Comparison of ENCODE assay signal across 10 cellular contexts in genomic region chr5:102760815-102761214, GRCh38. TPM values are rescaled to one million over a fixed set of nuclear protein-coding genes. Genes with fewer than 3 reads are reported as not detected.
A peak's percentile ranks its signal among the peaks of the same experiment; 100 is the strongest.
DNase-seq lines count a peak whose midpoint lies in the region; ATAC-seq, FAIRE-seq and TF ChIP-seq lines count a peak whose summit lies in the region.
"Had no signal": no experiment of that assay in that cellular context is flagged by ENCODE, and none has a peak within 500 bp of the region (broad histone marks: within the 10 kb centered on the region; RNA-seq: fewer than 3 reads in every experiment).

No MANE protein-coding gene starts in this region.

- ATAC-seq in RWPE2 (ENCODE audit: low read depth), result no peak

- peak overlapping the region; percentile 55 for H3K27ac ChIP-seq in RWPE2 (ENCODE audit: poor library complexity, severe bottlenecking)
- peak overlapping the region; percentile 24 for H3K27ac ChIP-seq in fibroblast of lung (ENCODE audit: insufficient read depth, low read length)
- peak overlapping the region in 5 of 8 donors; percentile 10 to 55 (median 27) for H3K27ac ChIP-seq in spleen
- no peak overlapping the region for H3K27ac ChIP-seq in kidney (ENCODE audit: low read depth in 2 of 2, low read length in 2 of 2)

- no peak for TF ChIP-seq POLR2A in spleen (IDR thresholded peaks at IDR 0.05)

- intact Hi-C loops in spleen (cut with DNase I; ENCODE audit: low total_unique reads) (loop anchor here (10.0 kb wide), 1 partner anchor 354 kb away; no protein-coding TSS in a partner anchor), kidney (cut with DNase I) (no loop called here)

- no peak overlapping the region for H2AFZ ChIP-seq in fibroblast of lung (ENCODE audit: low read length)

- H3K79me2 ChIP-seq in fibroblast of lung (ENCODE audit: control insufficient read depth, insufficient read depth, low read length), result peaks cover 44% of the 10 kb centered on the region

- H3K4me1 ChIP-seq in RWPE2 (ENCODE audit: insufficient read depth, poor library complexity, severe bottlenecking) (peaks cover 32% of the 10 kb centered on the region), fibroblast of lung (ENCODE audit: control insufficient read depth, extremely low read depth, insufficient read depth, low read length) (peaks cover 14% of the 10 kb centered on the region), spleen (peaks cover 13 to 94% (median 63%) of the 10 kb centered on the region in 6 donors), kidney (ENCODE audit: control insufficient read depth in 1 of 2, insufficient read depth in 1 of 2, low read depth in 1 of 2, low read length in 2 of 2) (peaks cover 2 to 5% of the 10 kb centered on the region in 2 donors)

- peak; percentile 5 for DNase-seq in NCI-H82 (lab: John Stamatoyannopoulos, UW)
- DNase-seq in NCI-H82 treated with DMSO at 0.1 percent for 48 hours (lab: John Stamatoyannopoulos, UW; ENCODE audit: unreplicated experiment), result no peak
- no peak for DNase-seq in RWPE2 (ENCODE audit: low spot score)
- peak; percentile 38 to 65 for DNase-seq in fibroblast of lung (ENCODE audit: low read depth in 2 of 2)
- no peak for DNase-seq in spleen
- no peak for DNase-seq in NCI-H2171 (lab: John Stamatoyannopoulos, UW)
- no peak for DNase-seq in kidney
- no peak for DNase-seq in NCI-H2171 treated with DMSO at 0.1 percent for 48 hours (lab: John Stamatoyannopoulos, UW)
- DNase-seq: activated CD4-positive, alpha-beta T cell treated with anti-CD3 and anti-CD28 coated beads, Interleukin-2, amount 50 U/mL, for 1 hour; NCI-H187 treated with DMSO at 0.1 percent for 48 hours had no signal

- H3K36me3 ChIP-seq in RWPE2 (ENCODE audit: low read depth), result no peaks in the 10 kb centered on the region
- no peaks in the 10 kb centered on the region for H3K36me3 ChIP-seq in fibroblast of lung (ENCODE audit: control insufficient read depth, insufficient read depth, low read length)
- no peaks in the 10 kb centered on the region for H3K36me3 ChIP-seq in spleen
- H3K36me3 ChIP-seq in kidney (ENCODE audit: control insufficient read depth in 1 of 2, insufficient read depth in 2 of 2, low read length in 2 of 2), result no peaks in the 10 kb centered on the region

- no peak overlapping the region for H3K4me3 ChIP-seq in RWPE2 (ENCODE audit: severe bottlenecking)
- no peak overlapping the region for H3K4me3 ChIP-seq in fibroblast of lung (replicated peaks in 1 of 4; ENCODE audit: control extremely low read depth in 1 of 4, insufficient read depth in 1 of 4, low read depth in 3 of 4, low read length in 4 of 4)
- no peak overlapping the region for H3K4me3 ChIP-seq in spleen
- no peak overlapping the region for H3K4me3 ChIP-seq in kidney (ENCODE audit: low read length in 2 of 2)

- peak overlapping the region; percentile 75 for H3K4me2 ChIP-seq in fibroblast of lung (ENCODE audit: extremely low read depth, insufficient read depth, low read length)

- TF ChIP-seq CTCF in RWPE2 (IDR thresholded peaks at IDR 0.05; ENCODE audit: poor library complexity, severe bottlenecking) (no peak), fibroblast of lung (conservative IDR thresholded peaks at IDR 0.05 in 1 of 2, IDR thresholded peaks at IDR 0.05 in 1 of 2; ENCODE audit: low read depth in 1 of 2, low read length in 2 of 2) (no peak), spleen (IDR thresholded peaks at IDR 0.05 in 8 of 11, conservative IDR thresholded peaks at IDR 0.05 in 3 of 11) (no peak), kidney (IDR thresholded peaks at IDR 0.05; ENCODE audit: borderline replicate concordance, extremely low read depth, insufficient read depth) (no peak)

- H3K27me3 ChIP-seq in RWPE2 (ENCODE audit: insufficient read depth, poor library complexity, severe bottlenecking), result no peaks in the 10 kb centered on the region
- H3K27me3 ChIP-seq in fibroblast of lung (ENCODE audit: control insufficient read depth, insufficient read depth, low read length), result no peaks in the 10 kb centered on the region
- no peaks in the 10 kb centered on the region for H3K27me3 ChIP-seq in spleen (replicated peaks in 1 of 7)

- no peaks in the 10 kb centered on the region for H4K20me1 ChIP-seq in fibroblast of lung (ENCODE audit: control insufficient read depth, extremely low read depth, insufficient read depth, low read length)

- FAIRE-seq in kidney (lab: Jason Lieb, UNC), result no peak

- H3K9ac ChIP-seq in fibroblast of lung (ENCODE audit: insufficient read depth, low read length) (no peak overlapping the region), kidney (ENCODE audit: low read length in 2 of 2) (no peak overlapping the region)

- H3K9me3 ChIP-seq in RWPE2 (ENCODE audit: severe bottlenecking) (no peaks in the 10 kb centered on the region), fibroblast of lung (ENCODE audit: control insufficient read depth, insufficient read depth, low read depth, low read length) (no peaks in the 10 kb centered on the region), spleen (no peaks in the 10 kb centered on the region), kidney (ENCODE audit: control insufficient read depth in 1 of 2, low read length in 2 of 2) (no peaks in the 10 kb centered on the region)

- 36 to 47% (median 45%) methylated on average over 2 of the region's 2 CpGs for WGBS in spleen, 5 donors

RNA-seq across cellular contexts. Expression of gene PAM, which starts 5.7 kb away (rescaled TPM):
- total RNA-seq in fibroblast of lung, result 241 and 405 TPM in 2 replicates
- polyA plus RNA-seq in fibroblast of lung, result 260 and 404 TPM in 2 replicates
- polyA plus RNA-seq in fibroblast of lung (2012), result 159 and 259 TPM in 2 replicates
- 57.9 and 152 TPM in 2 replicates for polyA minus RNA-seq in fibroblast of lung (ENCODE audit: low replicate concordance)
- total RNA-seq in spleen, result 100 to 1,000 TPM; 101 to 155 (median 117) TPM
- 10 to 100 TPM; 37.4 to 49.2 (median 40.0) TPM for polyA plus RNA-seq in spleen
- 293 TPM for total RNA-seq in kidney
- 158 TPM for polyA plus RNA-seq in kidney (ENCODE audit: insufficient read depth, low read depth, low replicate concordance)

Comparison
In these comparisons a context has a peak if more than half of its experiments do, and no peak if none do; other contexts are left out.
1. DNase-seq: peak in NCI-H82 (single experiment) and fibroblast of lung (2 of 2); none in NCI-H82 treated with DMSO at 0.1 percent for 48 hours (single experiment), RWPE2 (single experiment), spleen (single experiment), NCI-H2171 (single experiment), kidney (single experiment) and NCI-H2171 treated with DMSO at 0.1 percent for 48 hours (single experiment).
2. H3K27ac ChIP-seq: peak in RWPE2 (single experiment), fibroblast of lung (single experiment) and spleen (5 of 8); none in kidney (0 of 2).